ENCODE assay signal across 20 cellular contexts in the genomic region with DNA sequence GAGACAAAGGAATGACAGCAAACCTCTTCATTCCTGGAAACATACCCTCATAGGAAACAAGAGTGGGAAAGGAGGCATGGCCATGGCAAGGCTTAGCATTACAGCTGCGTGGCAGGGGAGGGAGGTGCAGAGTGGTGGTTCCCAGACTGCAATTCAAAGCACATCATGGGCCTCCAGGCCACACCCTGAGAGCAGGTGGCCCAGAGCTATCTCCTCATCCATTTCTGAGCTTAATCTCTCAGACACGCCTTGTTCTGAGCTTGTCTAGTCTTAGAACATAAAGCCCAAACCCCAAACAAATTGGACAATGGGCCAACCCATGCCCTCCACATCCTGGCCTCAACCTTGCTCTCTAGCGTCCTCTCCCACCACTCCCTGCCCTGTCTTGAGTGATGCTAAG. TPM values are rescaled to one million over a fixed set of nuclear protein-coding genes. Genes with fewer than 3 reads are reported as not detected.
DNase-seq lines count a peak whose midpoint lies in the region; ATAC-seq, FAIRE-seq and TF ChIP-seq lines count a peak whose summit lies in the region.
"Had no signal": no experiment of that assay in that cellular context is flagged by ENCODE, and none has a peak within 500 bp of the region (broad histone marks: within the 10 kb centered on the region; RNA-seq: fewer than 3 reads in every experiment).

No MANE protein-coding gene starts in this region.

- no TSS peak for BruUV-seq in K562 (replicated peaks; lab: Mats Ljungman, UMichigan)

- H3K9me3 ChIP-seq in HEK293 (ENCODE audit: control insufficient read depth, insufficient read depth, low read depth, low read length) (no peaks in the 10 kb centered on the region), K562 (replicated peaks; ENCODE audit: control insufficient read depth, insufficient read depth, low read depth, low read length) (no peaks in the 10 kb centered on the region), upper lobe of right lung (no peaks in the 10 kb centered on the region), gastrocnemius medialis (no peaks in the 10 kb centered on the region)
- H3K9me3 ChIP-seq: BE2C had no signal

- no peak for ATAC-seq in K562
- ATAC-seq in upper lobe of right lung, result no peak
- ATAC-seq in gastrocnemius medialis, result no peak
- ATAC-seq: CD8-positive, alpha-beta T cell had no signal

- H3K36me3 ChIP-seq in HEK293 (ENCODE audit: control insufficient read depth in 2 of 2, insufficient read depth in 1 of 2, low read length in 2 of 2) (no peaks in the 10 kb centered on the region), K562 (ENCODE audit: control insufficient read depth, insufficient read depth, low read length) (no peaks in the 10 kb centered on the region), upper lobe of right lung (no peaks in the 10 kb centered on the region), gastrocnemius medialis (no peaks in the 10 kb centered on the region)
- H3K36me3 ChIP-seq: BE2C had no signal

- no peak for FAIRE-seq in K562 (lab: Jason Lieb, UNC)
- FAIRE-seq: A204.1, D721Med, GM12892 had no signal

- H3K79me2 ChIP-seq in K562 (ENCODE audit: control insufficient read depth, insufficient read depth, low read length), result no peaks in the 10 kb centered on the region

- DNase-seq in NCI-H345 (lab: John Stamatoyannopoulos, UW) (peak; percentile 3), NCI-H345 treated with DMSO at 0.1 percent for 48 hours (lab: John Stamatoyannopoulos, UW; ENCODE audit: unreplicated experiment) (no peak), K562 (ENCODE audit: extremely low read depth in 1 of 4, low spot score in 3 of 4) (no peak), upper lobe of right lung (peak; percentile 20), gastrocnemius medialis (no peak)
- no peak for DNase-seq in activated CD4-positive, alpha-beta T cell treated with anti-CD3 and anti-CD28 coated beads, Interleukin-2, amount 50 U/mL, for 48 hours
- DNase-seq: BE2C; CD8-positive, alpha-beta T cell; COR-L47; DND-41; GDM1; HCEC 1CT had no signal

- no peaks in the 10 kb centered on the region for H3K9me1 ChIP-seq in K562 (ENCODE audit: control insufficient read depth, insufficient read depth, low read length)

- in situ Hi-C loops in K562 (cut with MboI), result no loop called here
- in situ Hi-C loops in gastrocnemius medialis (cut with MboI; ENCODE audit: low sequenced_read_pairs in 4 of 4), result no loop called here

- H3K4me2 ChIP-seq in K562 (ENCODE audit: insufficient read depth, low read length), result no peak overlapping the region

- peaks cover 6 to 18% of the 10 kb centered on the region in 2 experiments; a peak in 4 of 5 replicates for H3K27me3 ChIP-seq in K562 (ENCODE audit: control insufficient read depth in 2 of 2, insufficient read depth in 2 of 2, low read length in 2 of 2)
- no peaks in the 10 kb centered on the region for H3K27me3 ChIP-seq in upper lobe of right lung
- no peaks in the 10 kb centered on the region for H3K27me3 ChIP-seq in gastrocnemius medialis
- H3K27me3 ChIP-seq: BE2C had no signal

- POLR2A ChIA-PET in HEK293 (lab: Yijun Ruan, JAX) (no interaction called here), K562 (lab: Yijun Ruan, JAX) (interaction anchor here (0.6 kb wide), 1 partner anchor 620 kb away, joined by 3 read pairs; no protein-coding TSS in a partner anchor)

- no peak overlapping the region for H3K9ac ChIP-seq in K562 (ENCODE audit: insufficient read depth in 1 of 2, low read depth in 2 of 2, low read length in 2 of 2)

- TF ChIP-seq POLR2A in K562 (conservative IDR thresholded peaks at IDR 0.05), result no peak
- TF ChIP-seq POLR2A in gastrocnemius medialis (IDR thresholded peaks at IDR 0.05), result no peak

- no peak for TF ChIP-seq EP300 in K562 (IDR thresholded peaks at IDR 0.05; ENCODE audit: low read length)

- no peak for TF ChIP-seq RAD21 in K562 (CRISPR knock-in tag; conservative IDR thresholded peaks at IDR 0.05 in 1 of 2, IDR thresholded peaks at IDR 0.05 in 1 of 2)

- 7% methylated on average over 3 of the region's 3 CpGs for WGBS in K562 (ENCODE audit: insufficient coverage, low coverage, missing lambda C conversion rate)

- H3K4me1 ChIP-seq in HEK293 (ENCODE audit: control insufficient read depth, insufficient read depth, low read length) (no peaks in the 10 kb centered on the region; the same call in 1 of the 2 replicates), K562 (replicated peaks in 1 of 2; ENCODE audit: control insufficient read depth in 2 of 2, insufficient read depth in 2 of 2, low read length in 2 of 2) (peaks cover 11 to 22% of the 10 kb centered on the region in 2 experiments; a peak in 4 of 5 replicates), upper lobe of right lung (peaks cover 11% of the 10 kb centered on the region), gastrocnemius medialis (no peaks in the 10 kb centered on the region)
- H3K4me1 ChIP-seq: BE2C had no signal

- H3K4me3 ChIP-seq in HEK293 (ENCODE audit: low read depth, low read length) (no peak overlapping the region), K562 (no peak overlapping the region), upper lobe of right lung (no peak overlapping the region), gastrocnemius medialis (no peak overlapping the region)

- H4K20me1 ChIP-seq in K562 (replicated peaks; ENCODE audit: control insufficient read depth, insufficient read depth, low read length), result peaks cover 4% of the 10 kb centered on the region; the same call in 1 of the 2 replicates

- CTCF ChIA-PET in HEK293 (lab: Yijun Ruan, JAX), result interaction anchor here (0.7 to 1.2 kb wide), 3 partner anchors 12 to 78 kb away, joined by 3 to 4 read pairs (median 3); no protein-coding TSS in a partner anchor
- CTCF ChIA-PET in K562 (lab: Yijun Ruan, JAX; ENCODE audit: low intra/inter-chr PET ratio), result no interaction called here

- TF ChIP-seq CTCF in HEK293 (tag by site-specific recombination; IDR thresholded peaks at IDR 0.05) (no peak), K562 (IDR thresholded peaks at IDR 0.05 in 2 of 3, conservative IDR thresholded peaks at IDR 0.05 in 1 of 3; ENCODE audit: insufficient read depth in 2 of 3, low read depth in 1 of 3, low read length in 3 of 3) (no peak), upper lobe of right lung (IDR thresholded peaks at IDR 0.05) (no peak), gastrocnemius medialis (IDR thresholded peaks at IDR 0.05 in 4 of 5, conservative IDR thresholded peaks at IDR 0.05 in 1 of 5) (no peak)

- no peak overlapping the region for H2AFZ ChIP-seq in K562 (ENCODE audit: low read depth, low read length)

- H3K27ac ChIP-seq in HEK293 (ENCODE audit: extremely low read depth, low read depth, low read length) (no peak overlapping the region), K562 (ENCODE audit: extremely low read depth, low read depth, low read length) (no peak overlapping the region), upper lobe of right lung (no peak overlapping the region), gastrocnemius medialis (no peak overlapping the region)
- H3K27ac ChIP-seq: HL-60 had no signal

- intact Hi-C loops in K562 (cut with micrococcal nuclease) (no loop called here), upper lobe of right lung (cut with DNase I) (no loop called here), gastrocnemius medialis (cut with DNase I; ENCODE audit: low total_unique reads) (no loop called here)

RNA-seq across cellular contexts. Expression of gene KRT3, which starts 5.9 kb away (rescaled TPM):
- not detected in 2 replicates for total RNA-seq in K562 (2011; cell fraction: chromatin; rRNA removed; ENCODE audit: low replicate concordance)
- not detected in 2 replicates for total RNA-seq in K562 (2011; cell fraction: nucleolus; rRNA removed)
- not detected in 2 replicates for total RNA-seq in K562 (2011; cell fraction: nucleoplasm; rRNA removed)
- not detected in 2 replicates for total RNA-seq in K562 (2014; rRNA removed)
- total RNA-seq in K562 (2014; rRNA removed; fragmentation: Illumina TruSeq; extraction: Trizol), result not detected in 2 replicates
- not detected in 2 replicates for total RNA-seq in K562 (2015; rRNA removed; fragmentation: Illumina TruSeq; extraction: Trizol)
- total RNA-seq in K562 (2021), result not detected in 2 replicates
- not detected in 2 replicates for polyA plus RNA-seq in K562 (2011; rRNA removed)
- not detected in 2 replicates for polyA plus RNA-seq in K562 (2011; cell fraction: cytosol; rRNA removed)
- not detected in 2 replicates for polyA plus RNA-seq in K562 (2011; cell fraction: nucleus; rRNA removed)
- not detected in 2 replicates for polyA plus RNA-seq in K562 (2012)
- not detected in 2 replicates for polyA plus RNA-seq in K562 (2014; fragmentation: Illumina TruSeq; extraction: Trizol)
- polyA plus RNA-seq in K562 (2014; fragmentation: Nextera tagmentation; extraction: Ambion mirVana), result not detected
- not detected in 2 replicates for polyA plus RNA-seq in K562 (2014; rRNA removed)
- polyA minus RNA-seq in K562 (2011; rRNA and poly(A)+ RNA removed), result not detected in 2 replicates
- polyA minus RNA-seq in K562 (2011; cell fraction: cytosol; rRNA and poly(A)+ RNA removed), result not detected in 2 replicates
- not detected in 2 replicates for polyA minus RNA-seq in K562 (2011; cell fraction: nucleus; rRNA and poly(A)+ RNA removed)
- not detected for total RNA-seq in upper lobe of right lung
- total RNA-seq in gastrocnemius medialis, result not detected
- total RNA-seq: CD8-positive, alpha-beta T cell; H4 had no signal
- polyA plus RNA-seq: AG04450, CD14-positive monocyte had no signal

RNA-seq across cellular contexts. Expression of gene KRT4, which starts 12.1 kb away (rescaled TPM):
- not detected in 2 replicates for total RNA-seq in K562 (2011; cell fraction: chromatin; rRNA removed; ENCODE audit: low replicate concordance)
- total RNA-seq in K562 (2011; cell fraction: nucleolus; rRNA removed), result not detected in 2 replicates
- total RNA-seq in K562 (2011; cell fraction: nucleoplasm; rRNA removed), result not detected in 2 replicates
- not detected in 2 replicates for total RNA-seq in K562 (2014; rRNA removed)
- not detected in 2 replicates for total RNA-seq in K562 (2014; rRNA removed; fragmentation: Illumina TruSeq; extraction: Trizol)
- not detected in 2 replicates for total RNA-seq in K562 (2015; rRNA removed; fragmentation: Illumina TruSeq; extraction: Trizol)
- total RNA-seq in K562 (2021), result not detected in 2 replicates
- polyA plus RNA-seq in K562 (2011; rRNA removed), result not detected in 2 replicates
- not detected in 2 replicates for polyA plus RNA-seq in K562 (2011; cell fraction: cytosol; rRNA removed)
- polyA plus RNA-seq in K562 (2011; cell fraction: nucleus; rRNA removed), result 0.06 TPM in 1 of 2 replicates, not detected in the other
- polyA plus RNA-seq in K562 (2012), result not detected in 2 replicates
- not detected in 2 replicates for polyA plus RNA-seq in K562 (2014; fragmentation: Illumina TruSeq; extraction: Trizol)
- not detected for polyA plus RNA-seq in K562 (2014; fragmentation: Nextera tagmentation; extraction: Ambion mirVana)
- polyA plus RNA-seq in K562 (2014; rRNA removed), result not detected in 2 replicates
- polyA minus RNA-seq in K562 (2011; rRNA and poly(A)+ RNA removed), result not detected in 2 replicates
- not detected in 2 replicates for polyA minus RNA-seq in K562 (2011; cell fraction: cytosol; rRNA and poly(A)+ RNA removed)
- polyA minus RNA-seq in K562 (2011; cell fraction: nucleus; rRNA and poly(A)+ RNA removed), result not detected in 2 replicates
- total RNA-seq in upper lobe of right lung, result 6.8 TPM
- total RNA-seq in gastrocnemius medialis, result not detected
- total RNA-seq: CD8-positive, alpha-beta T cell; H4 had no signal
- polyA plus RNA-seq: CD14-positive monocyte had no signal

RNA-seq across cellular contexts. Expression of gene KRT76, which starts 24.6 kb away (rescaled TPM):
- total RNA-seq in K562 (2011; cell fraction: chromatin; rRNA removed; ENCODE audit: low replicate concordance), result not detected in 2 replicates
- total RNA-seq in K562 (2011; cell fraction: nucleolus; rRNA removed), result not detected in 2 replicates
- total RNA-seq in K562 (2011; cell fraction: nucleoplasm; rRNA removed), result not detected in 2 replicates
- total RNA-seq in K562 (2014; rRNA removed) (not detected in 2 replicates), K562 (2014; rRNA removed; fragmentation: Illumina TruSeq; extraction: Trizol) (not detected in 2 replicates), K562 (2015; rRNA removed; fragmentation: Illumina TruSeq; extraction: Trizol) (not detected in 2 replicates), K562 (2021) (not detected in 2 replicates), upper lobe of right lung (not detected), gastrocnemius medialis (not detected)
- polyA plus RNA-seq in K562 (2011; rRNA removed) (not detected in 2 replicates), K562 (2014; fragmentation: Illumina TruSeq; extraction: Trizol) (not detected in 2 replicates), K562 (2014; fragmentation: Nextera tagmentation; extraction: Ambion mirVana) (not detected), K562 (2014; rRNA removed) (not detected in 2 replicates)
- polyA plus RNA-seq in K562 (2011; cell fraction: cytosol; rRNA removed), result not detected in 2 replicates
- not detected in 2 replicates for polyA plus RNA-seq in K562 (2011; cell fraction: nucleus; rRNA removed)
- polyA plus RNA-seq in K562 (2012), result not detected in 2 replicates
- not detected in 2 replicates for polyA minus RNA-seq in K562 (2011; rRNA and poly(A)+ RNA removed)
- polyA minus RNA-seq in K562 (2011; cell fraction: cytosol; rRNA and poly(A)+ RNA removed), result not detected in 2 replicates
- not detected in 2 replicates for polyA minus RNA-seq in K562 (2011; cell fraction: nucleus; rRNA and poly(A)+ RNA removed)
- total RNA-seq: CD8-positive, alpha-beta T cell; H4 had no signal
- polyA plus RNA-seq: AG04450, CD14-positive monocyte had no signal

RNA-seq across cellular contexts. Expression of gene KRT79, which starts 32.3 kb away (rescaled TPM):
- total RNA-seq in K562 (2011; cell fraction: chromatin; rRNA removed; ENCODE audit: low replicate concordance), result 1.7 and 5.7 TPM in 2 replicates
- 2.2 and 3.8 TPM in 2 replicates for total RNA-seq in K562 (2011; cell fraction: nucleolus; rRNA removed)
- 1.9 TPM in 2 replicates for total RNA-seq in K562 (2011; cell fraction: nucleoplasm; rRNA removed)
- total RNA-seq in K562 (2014; rRNA removed) (0.08 and 0.32 TPM in 2 replicates), K562 (2014; rRNA removed; fragmentation: Illumina TruSeq; extraction: Trizol) (0.07 TPM in 1 of 2 replicates, not detected in the other), K562 (2015; rRNA removed; fragmentation: Illumina TruSeq; extraction: Trizol) (not detected in 2 replicates), K562 (2021) (0.09 and 0.27 TPM in 2 replicates), upper lobe of right lung (5.4 TPM), gastrocnemius medialis (not detected)
- polyA plus RNA-seq in K562 (2011; rRNA removed) (0.81 and 2.3 TPM in 2 replicates), K562 (2014; fragmentation: Illumina TruSeq; extraction: Trizol) (0.14 TPM in 1 of 2 replicates, not detected in the other), K562 (2014; fragmentation: Nextera tagmentation; extraction: Ambion mirVana) (under 1 TPM; 0.03 to 0.08 TPM), K562 (2014; rRNA removed) (0.22 and 0.23 TPM in 2 replicates)
- polyA plus RNA-seq in K562 (2011; cell fraction: cytosol; rRNA removed), result 0.59 and 2.4 TPM in 2 replicates
- 5.8 and 21.4 TPM in 2 replicates for polyA plus RNA-seq in K562 (2011; cell fraction: nucleus; rRNA removed)
- 0.71 and 2.0 TPM in 2 replicates for polyA plus RNA-seq in K562 (2012)
- 0.48 and 1.0 TPM in 2 replicates for polyA minus RNA-seq in K562 (2011; rRNA and poly(A)+ RNA removed)
- polyA minus RNA-seq in K562 (2011; cell fraction: cytosol; rRNA and poly(A)+ RNA removed), result 0.95 TPM in 1 of 2 replicates, not detected in the other
- polyA minus RNA-seq in K562 (2011; cell fraction: nucleus; rRNA and poly(A)+ RNA removed), result 0.22 and 1.2 TPM in 2 replicates
- total RNA-seq: CD8-positive, alpha-beta T cell; H4 had no signal
- polyA plus RNA-seq: CD14-positive monocyte had no signal

RNA-seq across cellular contexts. Expression of gene KRT78, which starts 47.0 kb away (rescaled TPM):
- not detected in 2 replicates for total RNA-seq in K562 (2011; cell fraction: chromatin; rRNA removed; ENCODE audit: low replicate concordance)
- total RNA-seq in K562 (2011; cell fraction: nucleolus; rRNA removed), result not detected in 2 replicates
- total RNA-seq in K562 (2011; cell fraction: nucleoplasm; rRNA removed), result not detected in 2 replicates
- total RNA-seq in K562 (2014; rRNA removed), result not detected in 2 replicates
- not detected in 2 replicates for total RNA-seq in K562 (2014; rRNA removed; fragmentation: Illumina TruSeq; extraction: Trizol)
- total RNA-seq in K562 (2015; rRNA removed; fragmentation: Illumina TruSeq; extraction: Trizol), result not detected in 2 replicates
- not detected in 2 replicates for total RNA-seq in K562 (2021)
- polyA plus RNA-seq in K562 (2011; rRNA removed), result 0.08 TPM in 1 of 2 replicates, not detected in the other
- polyA plus RNA-seq in K562 (2011; cell fraction: cytosol; rRNA removed), result not detected in 2 replicates
- polyA plus RNA-seq in K562 (2011; cell fraction: nucleus; rRNA removed), result not detected in 2 replicates
- polyA plus RNA-seq in K562 (2012), result not detected in 2 replicates
- polyA plus RNA-seq in K562 (2014; fragmentation: Illumina TruSeq; extraction: Trizol), result not detected in 2 replicates
- not detected for polyA plus RNA-seq in K562 (2014; fragmentation: Nextera tagmentation; extraction: Ambion mirVana)
- polyA plus RNA-seq in K562 (2014; rRNA removed), result not detected in 2 replicates
- polyA minus RNA-seq in K562 (2011; rRNA and poly(A)+ RNA removed), result not detected in 2 replicates
- not detected in 2 replicates for polyA minus RNA-seq in K562 (2011; cell fraction: cytosol; rRNA and poly(A)+ RNA removed)
- polyA minus RNA-seq in K562 (2011; cell fraction: nucleus; rRNA and poly(A)+ RNA removed), result not detected in 2 replicates
- not detected for total RNA-seq in upper lobe of right lung
- total RNA-seq in gastrocnemius medialis, result not detected
- total RNA-seq: CD8-positive, alpha-beta T cell; H4 had no signal
- polyA plus RNA-seq: AG04450, CD14-positive monocyte had no signal

Comparison
In these comparisons a context has a peak if more than half of its experiments do, and no peak if none do; other contexts are left out.
1. DNase-seq: peak in NCI-H345 (single experiment) and upper lobe of right lung (single experiment); none in NCI-H345 treated with DMSO at 0.1 percent for 48 hours (single experiment), K562 (0 of 4), activated CD4-positive, alpha-beta T cell treated with anti-CD3 and anti-CD28 coated beads, Interleukin-2, amount 50 U/mL, for 48 hours (0 of 2) and gastrocnemius medialis (0 of 2).